Comparison of ENCODE assay signal across 9 cellular contexts in the genomic region with DNA sequence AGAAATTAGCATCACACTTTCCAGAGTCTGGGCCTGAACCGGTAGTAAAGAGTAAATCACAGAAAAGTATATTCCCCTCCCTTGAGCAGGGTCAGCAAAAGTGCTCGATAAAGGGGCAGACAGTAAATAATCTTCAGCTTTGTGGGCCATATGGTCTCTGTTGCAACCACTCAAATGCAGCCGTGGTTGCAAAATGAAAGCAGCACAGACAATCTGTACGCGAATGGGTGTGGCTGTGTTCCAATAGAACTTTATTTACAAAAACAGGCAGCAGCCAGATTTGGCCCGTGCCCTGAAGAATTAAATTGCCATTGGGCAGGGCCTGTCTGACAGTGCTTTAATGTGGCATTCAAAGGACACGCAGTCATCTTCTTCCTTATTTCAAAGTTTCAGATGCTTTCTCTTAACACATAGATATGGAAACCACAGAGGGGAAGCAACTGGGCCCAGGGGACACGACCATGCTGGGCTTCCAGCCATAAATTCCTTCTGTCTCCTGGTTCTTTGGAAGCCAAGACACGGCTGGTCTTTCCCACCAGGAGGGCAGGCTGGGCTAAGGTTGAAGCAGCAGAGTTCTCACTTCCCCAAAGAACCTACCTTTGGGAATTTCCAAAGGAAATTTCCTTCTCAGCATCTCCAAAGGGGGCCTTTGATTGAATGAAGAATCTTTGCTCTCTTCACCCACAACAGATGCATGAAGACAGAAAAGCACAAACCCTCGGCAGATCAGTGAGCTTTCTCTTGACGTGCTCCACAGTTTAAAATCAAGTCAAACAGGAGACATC.
A peak's percentile ranks its signal among the peaks of the same experiment; 100 is the strongest.
DNase-seq lines count a peak whose midpoint lies in the region; ATAC-seq and TF ChIP-seq lines count a peak whose summit lies in the region.
"Had no signal": no experiment of that assay in that cellular context is flagged by ENCODE, and none has a peak within 500 bp of the region (broad histone marks: within the 10 kb centered on the region; RNA-seq: fewer than 3 reads in every experiment).

No MANE protein-coding gene starts in this region.

- DNase-seq in ELR (ENCODE audit: low read depth), result peak; percentile 21
- peak; percentile 70 for DNase-seq in LHCN-M2 (ENCODE audit: low read depth)
- DNase-seq in WERI-Rb-1, result peak; percentile 69
- DNase-seq in hepatic stellate cell (ENCODE audit: low spot score), result peak; percentile 71
- DNase-seq in transverse colon, result peak; percentile 74
- DNase-seq in COLO668 (lab: John Stamatoyannopoulos, UW; ENCODE audit: unreplicated experiment), result no peak
- DNase-seq in NCI-H2029 (lab: John Stamatoyannopoulos, UW), result no peak
- DNase-seq: psoas muscle had no signal

- WGBS in transverse colon (ENCODE audit: low coverage in 1 of 2), 2 donors, result 13 to 23% methylated on average over 7 to 11 of the region's 11 CpGs

- TF ChIP-seq POLR2A in transverse colon (IDR thresholded peaks at IDR 0.05), result no peak

- H3K4me3 ChIP-seq in WERI-Rb-1 (ENCODE audit: low read depth, low read length) (no peak overlapping the region), transverse colon (no peak overlapping the region)
- H3K4me3 ChIP-seq: psoas muscle had no signal

- intact Hi-C loops in transverse colon (cut with DNase I; ENCODE audit: low total_unique reads), result no loop called here

- TF ChIP-seq CTCF in WERI-Rb-1 (IDR thresholded peaks at IDR 0.05; ENCODE audit: low read depth, low read length) (no peak), transverse colon (IDR thresholded peaks at IDR 0.05) (no peak)

- peaks cover 16 to 53% (median 28%) of the 10 kb centered on the region in 4 donors for H3K4me1 ChIP-seq in transverse colon

- no peak for ATAC-seq in HG03520 (IDR thresholded peaks at IDR 0.05; ENCODE audit: unreplicated experiment)

- H3K27ac ChIP-seq in WERI-Rb-1 (peak overlapping the region; percentile 72), transverse colon (peak overlapping the region; percentile 23 to 59 (median 58))
- H3K27ac ChIP-seq: psoas muscle had no signal

- H3K9me3 ChIP-seq in WERI-Rb-1 (ENCODE audit: severe bottlenecking), result no peaks in the 10 kb centered on the region
- H3K9me3 ChIP-seq in transverse colon, result no peaks in the 10 kb centered on the region
- H3K9me3 ChIP-seq: psoas muscle had no signal

- H3K36me3 ChIP-seq in WERI-Rb-1, result no peaks in the 10 kb centered on the region
- H3K36me3 ChIP-seq in transverse colon, result no peaks in the 10 kb centered on the region

- in situ Hi-C loops in transverse colon (cut with MboI; ENCODE audit: low pct_ligation_motif_present in 1 of 4, low pct_unique_long_range_greater_than_20kb in 1 of 4, low sequenced_read_pairs in 3 of 4), result loop anchor here in 2 of 4 donors (25.0 kb wide), 2 partner anchors 312 to 562 kb away; no protein-coding TSS in a partner anchor

- H3K27me3 ChIP-seq in WERI-Rb-1 (ENCODE audit: insufficient read depth, low read depth, severe bottlenecking) (no peaks in the 10 kb centered on the region), transverse colon (no peaks in the 10 kb centered on the region)

- no peak for TF ChIP-seq EP300 in transverse colon (IDR thresholded peaks at IDR 0.05; ENCODE audit: low read depth)

Comparison
In these comparisons a context has a peak if more than half of its experiments do, and no peak if none do; other contexts are left out.
1. DNase-seq: peak in ELR (single experiment), LHCN-M2 (single experiment), WERI-Rb-1 (single experiment), hepatic stellate cell (single experiment) and transverse colon (single experiment); none in COLO668 (single experiment) and NCI-H2029 (single experiment).